23 cellular contexts compared by ENCODE assay signal in genomic region chr21:43294194-43294902, GRCh38.
DNase-seq lines count a peak whose midpoint lies in the region; ATAC-seq and TF ChIP-seq lines count a peak whose summit lies in the region.
"Had no signal": no experiment of that assay in that cellular context is flagged by ENCODE, and none has a peak within 500 bp of the region (broad histone marks: within the 10 kb centered on the region; RNA-seq: fewer than 3 reads in every experiment).

No MANE protein-coding gene starts in this region.

- H3K79me2 ChIP-seq in OCI-LY7 (ENCODE audit: insufficient read depth, low read depth, low read length) = no peaks in the 10 kb centered on the region

- intact Hi-C loops in OCI-LY7 (cut with micrococcal nuclease; ENCODE audit: unreplicated experiment) = loop anchor here (2.0 to 5.0 kb wide), 2 partner anchors 58 to 66 kb away; no protein-coding TSS in a partner anchor
- intact Hi-C loops in heart right ventricle (cut with DNase I) = no loop called here
- intact Hi-C loops in spleen (cut with DNase I; ENCODE audit: low total_unique reads) = no loop called here
- intact Hi-C loops in ascending aorta (cut with DNase I) = no loop called here

- CTCF ChIA-PET in OCI-LY7 (lab: Charles Lee; ENCODE audit: unreplicated experiment) = no interaction called here

- H3K9ac ChIP-seq in BLaER1 treated with 17β-estradiol and CSF1 and Interleukin-3, amounts not matched to agents 10 nM and 100 nM = no peak overlapping the region

- H3K27me3 ChIP-seq in BLaER1 treated with 17β-estradiol and CSF1 and Interleukin-3, amounts not matched to agents 10 nM and 100 nM = peaks cover 0 to 18% (median 0%) of the 10 kb centered on the region in 11 experiments; a peak in 2 of 22 replicates
- peaks cover 0 to 7% (median 0%) of the 10 kb centered on the region in 7 donors for H3K27me3 ChIP-seq in heart right ventricle
- peaks cover 0 to 27% (median 0%) of the 10 kb centered on the region in 7 donors for H3K27me3 ChIP-seq in spleen (replicated peaks in 1 of 7)
- H3K27me3 ChIP-seq in ascending aorta = no peaks in the 10 kb centered on the region

- H3K9me3 ChIP-seq in BLaER1 treated with 17β-estradiol and CSF1 and Interleukin-3, amounts not matched to agents 10 nM and 100 nM (replicated peaks in 1 of 11) = peaks cover 0 to 19% (median 9%) of the 10 kb centered on the region in 11 experiments; a peak in 14 of 22 replicates
- H3K9me3 ChIP-seq in OCI-LY7 (ENCODE audit: low read length) (no peaks in the 10 kb centered on the region), heart right ventricle (peaks cover 0 to 20% (median 11%) of the 10 kb centered on the region in 11 donors), spleen (peaks cover 0 to 16% (median 5%) of the 10 kb centered on the region in 8 donors), ascending aorta (peaks cover 0 to 5% of the 10 kb centered on the region in 2 donors)

- no peak overlapping the region for H2AFZ ChIP-seq in OCI-LY7 (ENCODE audit: low read length)
- H2AFZ ChIP-seq: GM23338 had no signal

- DNase-seq in OCI-LY7 (ENCODE audit: low spot score) (no peak), heart right ventricle (peak in 1 of 2 donors; percentile 58), spleen (peak; percentile 56), ascending aorta (ENCODE audit: low spot score in 2 of 2) (no peak)
- DNase-seq: ACHN; Caco-2; CD4-positive, CD25-positive, alpha-beta regulatory T cell; DMS153; EL; HCEC 1CT; NCI-H1105 treated with DMSO at 0.1 percent for 48 hours; NCI-H1694; NCI-H2081 treated with DMSO at 0.1 percent for 48 hours; NCI-H510A; OCI-M1; SIG-M5 had no signal

- no peak for TF ChIP-seq CTCF in OCI-LY7 (conservative IDR thresholded peaks at IDR 0.05; ENCODE audit: low read length)
- TF ChIP-seq CTCF in heart right ventricle (IDR thresholded peaks at IDR 0.05) = no peak
- TF ChIP-seq CTCF in spleen (IDR thresholded peaks at IDR 0.05 in 8 of 11, conservative IDR thresholded peaks at IDR 0.05 in 3 of 11) = no peak
- no peak for TF ChIP-seq CTCF in ascending aorta (IDR thresholded peaks at IDR 0.05)

- 24 to 40% methylated on average over 14 of the region's 14 CpGs for WGBS in heart right ventricle, 2 donors
- WGBS in spleen, 5 donors = 62 to 80% (median 74%) methylated on average over 14 of the region's 14 CpGs

- POLR2A ChIA-PET in OCI-LY7 (lab: Charles Lee) = no interaction called here

- no peaks in the 10 kb centered on the region for H3K36me3 ChIP-seq in BLaER1 treated with 17β-estradiol and CSF1 and Interleukin-3, amounts not matched to agents 10 nM and 100 nM
- H3K36me3 ChIP-seq in OCI-LY7 (ENCODE audit: insufficient read depth, low read length) (no peaks in the 10 kb centered on the region), heart right ventricle (no peaks in the 10 kb centered on the region), spleen (no peaks in the 10 kb centered on the region), ascending aorta (no peaks in the 10 kb centered on the region)

- H4K20me1 ChIP-seq in BLaER1 treated with 17β-estradiol and CSF1 and Interleukin-3, amounts not matched to agents 10 nM and 100 nM = peaks cover 0 to 8% (median 0%) of the 10 kb centered on the region in 11 experiments; a peak in 3 of 22 replicates
- no peaks in the 10 kb centered on the region for H4K20me1 ChIP-seq in OCI-LY7 (ENCODE audit: insufficient read depth, low read length)

- H3K4me2 ChIP-seq in BLaER1 treated with 17β-estradiol and CSF1 and Interleukin-3, amounts not matched to agents 10 nM and 100 nM = peak overlapping the region; percentile 4 to 86 (median 61); a peak in 18 of 22 replicates
- H3K4me2 ChIP-seq in OCI-LY7 (ENCODE audit: low read length) = peak overlapping the region; percentile 70
- H3K4me2 ChIP-seq: GM23338 had no signal

- no peaks in the 10 kb centered on the region for H3K9me2 ChIP-seq in OCI-LY7 (ENCODE audit: insufficient read depth, low read length)

- TF ChIP-seq POLR2A in spleen (IDR thresholded peaks at IDR 0.05) = no peak

- H3K27ac ChIP-seq in BLaER1 treated with 17β-estradiol and CSF1 and Interleukin-3, amounts not matched to agents 10 nM and 100 nM = no peak overlapping the region
- no peak overlapping the region for H3K27ac ChIP-seq in OCI-LY7 (ENCODE audit: low read depth, low read length, poor library complexity, severe bottlenecking)
- H3K27ac ChIP-seq in heart right ventricle = no peak overlapping the region
- no peak overlapping the region for H3K27ac ChIP-seq in spleen
- H3K27ac ChIP-seq in ascending aorta = no peak overlapping the region

- ATAC-seq in heart right ventricle = peak in 6 of 8 donors; percentile 39 to 84 (median 68)
- no peak for ATAC-seq in esophagus mucosa
- no peak for ATAC-seq in HG02884 (IDR thresholded peaks at IDR 0.05; ENCODE audit: unreplicated experiment)
- ATAC-seq: GM12878, GM23338, K562, SK-N-SH treated with all-trans-retinoic acid at 6 μM for 48 hours had no signal

- no peak overlapping the region for H3K4me3 ChIP-seq in BLaER1 treated with 17β-estradiol and CSF1 and Interleukin-3, amounts not matched to agents 10 nM and 100 nM
- H3K4me3 ChIP-seq in OCI-LY7 (ENCODE audit: low read depth, low read length, poor library complexity, severe bottlenecking) (peak overlapping the region; percentile 27), heart right ventricle (no peak overlapping the region), spleen (no peak overlapping the region), ascending aorta (no peak overlapping the region)
- H3K4me3 ChIP-seq: GM12878, GM23338, K562 had no signal

- H3K4me1 ChIP-seq in BLaER1 treated with 17β-estradiol and CSF1 and Interleukin-3, amounts not matched to agents 10 nM and 100 nM = peaks cover 16 to 93% (median 76%) of the 10 kb centered on the region in 10 experiments; a peak in 19 of 20 replicates
- H3K4me1 ChIP-seq in OCI-LY7 (ENCODE audit: insufficient read depth, low read length, poor library complexity, severe bottlenecking) (peaks cover 45% of the 10 kb centered on the region), heart right ventricle (peaks cover 0 to 9% (median 0%) of the 10 kb centered on the region in 9 donors), spleen (peaks cover 0 to 14% (median 13%) of the 10 kb centered on the region in 6 donors), ascending aorta (no peaks in the 10 kb centered on the region)

- no TSS peak for BruUV-seq in OCI-LY7 (replicated peaks; lab: Mats Ljungman, UMichigan)

Comparison
In these comparisons a context has a peak if more than half of its experiments do, and no peak if none do; other contexts are left out.
1. ATAC-seq: peak in heart right ventricle (6 of 8); none in esophagus mucosa (single experiment) and HG02884 (single experiment).